In genomic region chr16:4886151-4886550, GRCh38 we compare ENCODE assay signal across 23 cellular contexts. TPM values are rescaled to one million over a fixed set of nuclear protein-coding genes. Genes with fewer than 3 reads are reported as not detected.
A peak's percentile ranks its signal among the peaks of the same experiment; 100 is the strongest.
DNase-seq lines count a peak whose midpoint lies in the region; ATAC-seq and TF ChIP-seq lines count a peak whose summit lies in the region.
"Had no signal": no experiment of that assay in that cellular context is flagged by ENCODE, and none has a peak within 500 bp of the region (broad histone marks: within the 10 kb centered on the region; RNA-seq: fewer than 3 reads in every experiment).

No MANE protein-coding gene starts in this region.

- intact Hi-C loops in activated naive CD4-positive, alpha-beta T cell treated with anti-CD3 and anti-CD28 coated beads for 36 hours (cut with micrococcal nuclease): no loop called here
- intact Hi-C loops in CD14-positive monocyte (cut with micrococcal nuclease): no loop called here

- no peaks in the 10 kb centered on the region for H3K4me1 Mint-ChIP-seq in activated naive CD4-positive, alpha-beta T cell treated with anti-CD3 and anti-CD28 coated beads for 36 hours (ENCODE audit: low read depth)
- peaks cover 3% of the 10 kb centered on the region for H3K4me1 Mint-ChIP-seq in activated T-helper 17 cell treated with anti-CD3 and anti-CD28 coated beads, Interleukin-2, amount 50 U/mL, for 72 hours
- H3K4me1 Mint-ChIP-seq in type B pancreatic cell (ENCODE audit: unreplicated experiment): peaks cover 20% of the 10 kb centered on the region
- H3K4me1 Mint-ChIP-seq in CD14-positive monocyte: no peaks in the 10 kb centered on the region

- no peaks in the 10 kb centered on the region for H3K9me3 Mint-ChIP-seq in activated naive CD4-positive, alpha-beta T cell treated with anti-CD3 and anti-CD28 coated beads, Interleukin-2, amount 50 U/mL, for 72 hours
- H3K9me3 Mint-ChIP-seq in activated naive CD4-positive, alpha-beta T cell treated with anti-CD3 and anti-CD28 coated beads for 36 hours: no peaks in the 10 kb centered on the region
- no peaks in the 10 kb centered on the region for H3K9me3 Mint-ChIP-seq in activated T-helper 17 cell treated with anti-CD3 and anti-CD28 coated beads, Interleukin-2, amount 50 U/mL, for 72 hours
- H3K9me3 Mint-ChIP-seq in type B pancreatic cell (no peaks in the 10 kb centered on the region), CD14-positive monocyte (peaks cover 0 to 6% (median 0%) of the 10 kb centered on the region in 7 donors)

- H3K27me3 Mint-ChIP-seq in activated naive CD4-positive, alpha-beta T cell treated with anti-CD3 and anti-CD28 coated beads for 36 hours (ENCODE audit: low read depth): no peaks in the 10 kb centered on the region
- no peaks in the 10 kb centered on the region for H3K27me3 Mint-ChIP-seq in activated T-helper 17 cell treated with anti-CD3 and anti-CD28 coated beads, Interleukin-2, amount 50 U/mL, for 72 hours
- H3K27me3 Mint-ChIP-seq in type B pancreatic cell (no peaks in the 10 kb centered on the region), CD14-positive monocyte (ENCODE audit: low read depth in 3 of 3) (peaks cover 0 to 2% (median 0%) of the 10 kb centered on the region in 3 donors)
- H3K27me3 Mint-ChIP-seq: CD8-positive, alpha-beta memory T cell had no signal

- no peak for TF ChIP-seq CTCF in type B pancreatic cell (conservative IDR thresholded peaks at IDR 0.05)
- no peak for TF ChIP-seq CTCF in CD14-positive monocyte (IDR thresholded peaks at IDR 0.05)

- no peak for TF ChIP-seq POLR2A in erythroblast (IDR thresholded peaks at IDR 0.05; ENCODE audit: low read length)

- CTCF ChIA-PET in activated naive CD4-positive, alpha-beta T cell treated with anti-CD3 and anti-CD28 coated beads for 36 hours (lab: Charles Lee): no interaction called here

- DNase-seq in activated naive CD4-positive, alpha-beta T cell treated with anti-CD3 and anti-CD28 coated beads, Interleukin-2, amount 50 U/mL, for 72 hours (ENCODE audit: low spot score in 2 of 2): no peak
- no peak for DNase-seq in activated naive CD4-positive, alpha-beta T cell treated with anti-CD3 and anti-CD28 coated beads for 36 hours
- DNase-seq in erythroblast (lab: John Stamatoyannopoulos, UW) (peak; percentile 63 to 84), type B pancreatic cell (ENCODE audit: extremely low spot score, unreplicated experiment) (no peak), CD14-positive monocyte (ENCODE audit: low spot score) (no peak)
- DNase-seq: AML-193; C1 segment of cervical spinal cord; CD8-positive, alpha-beta memory T cell; EL; GF-D8; H7; MM.1S; NCI-H1048; NCI-H1436; NCI-H187 treated with DMSO at 0.1 percent for 48 hours; NCI-H2227 treated with DMSO at 0.1 percent for 48 hours; NCI-H510A treated with DMSO at 0.1 percent for 48 hours; NCI-H748 treated with DMSO at 0.1 percent for 48 hours; SIG-M5; SK-N-SH had no signal

- no peak for ATAC-seq in activated naive CD4-positive, alpha-beta T cell treated with anti-CD3 and anti-CD28 coated beads, Interleukin-2, amount 50 U/mL, for 72 hours
- ATAC-seq in activated T-helper 17 cell treated with anti-CD3 and anti-CD28 coated beads, Interleukin-2, amount 50 U/mL, for 72 hours (replicated peaks): no peak
- ATAC-seq in HG03354 (IDR thresholded peaks at IDR 0.05; ENCODE audit: poor library complexity, severe bottlenecking, unreplicated experiment) (no peak), GM18517 (IDR thresholded peaks at IDR 0.05; ENCODE audit: unreplicated experiment) (no peak)

- H3K27ac Mint-ChIP-seq in activated naive CD4-positive, alpha-beta T cell treated with anti-CD3 and anti-CD28 coated beads, Interleukin-2, amount 50 U/mL, for 72 hours: peak overlapping the region; percentile 4 to 81
- no peak overlapping the region for H3K27ac Mint-ChIP-seq in activated naive CD4-positive, alpha-beta T cell treated with anti-CD3 and anti-CD28 coated beads for 36 hours
- peak overlapping the region; percentile 51 for H3K27ac Mint-ChIP-seq in activated T-helper 17 cell treated with anti-CD3 and anti-CD28 coated beads, Interleukin-2, amount 50 U/mL, for 72 hours
- H3K27ac Mint-ChIP-seq in type B pancreatic cell: peak overlapping the region; percentile 65
- no peak overlapping the region for H3K27ac Mint-ChIP-seq in CD14-positive monocyte

- H3K4me3 Mint-ChIP-seq in activated naive CD4-positive, alpha-beta T cell treated with anti-CD3 and anti-CD28 coated beads for 36 hours: no peak overlapping the region
- no peak overlapping the region for H3K4me3 Mint-ChIP-seq in activated T-helper 17 cell treated with anti-CD3 and anti-CD28 coated beads, Interleukin-2, amount 50 U/mL, for 72 hours
- no peak overlapping the region for H3K4me3 Mint-ChIP-seq in type B pancreatic cell
- H3K4me3 Mint-ChIP-seq in CD14-positive monocyte: no peak overlapping the region
- H3K4me3 Mint-ChIP-seq: CD8-positive, alpha-beta memory T cell had no signal

- H3K36me3 Mint-ChIP-seq in activated naive CD4-positive, alpha-beta T cell treated with anti-CD3 and anti-CD28 coated beads, Interleukin-2, amount 50 U/mL, for 72 hours: peaks cover 4 to 10% of the 10 kb centered on the region in 2 donors
- H3K36me3 Mint-ChIP-seq in activated naive CD4-positive, alpha-beta T cell treated with anti-CD3 and anti-CD28 coated beads for 36 hours (ENCODE audit: low read depth): peaks cover 26% of the 10 kb centered on the region
- peaks cover 51% of the 10 kb centered on the region for H3K36me3 Mint-ChIP-seq in activated T-helper 17 cell treated with anti-CD3 and anti-CD28 coated beads, Interleukin-2, amount 50 U/mL, for 72 hours (ENCODE audit: low read depth)
- H3K36me3 Mint-ChIP-seq in type B pancreatic cell (peaks cover 43% of the 10 kb centered on the region), CD14-positive monocyte (peaks cover 61 to 67% of the 10 kb centered on the region in 2 donors)

RNA-seq across cellular contexts. Expression of gene UBN1, which starts 38.9 kb away (rescaled TPM):
- total RNA-seq in activated naive CD4-positive, alpha-beta T cell treated with anti-CD3 and anti-CD28 coated beads, Interleukin-2, amount 50 U/mL, for 72 hours: 10 to 100 TPM; 23.7 to 42.0 TPM
- 10 to 100 TPM; 26.7 to 28.1 TPM for total RNA-seq in activated naive CD4-positive, alpha-beta T cell treated with anti-CD3 and anti-CD28 coated beads for 36 hours
- total RNA-seq in activated T-helper 17 cell treated with anti-CD3 and anti-CD28 coated beads, Interleukin-2, amount 50 U/mL, for 72 hours: 10 to 100 TPM; 23.1 to 38.3 TPM
- total RNA-seq in type B pancreatic cell (ENCODE audit: low replicate concordance): 39.4 and 41.4 TPM in 2 replicates
- 1 to 10 TPM; 5.3 to 7.3 TPM for polyA plus RNA-seq in CD14-positive monocyte

RNA-seq across cellular contexts. Expression of gene GLYR1, which starts 39.1 kb away (rescaled TPM):
- total RNA-seq in activated naive CD4-positive, alpha-beta T cell treated with anti-CD3 and anti-CD28 coated beads, Interleukin-2, amount 50 U/mL, for 72 hours: 10 to 100 TPM; 70.3 to 80.9 TPM
- 10 to 100 TPM; 62.2 to 65.0 TPM for total RNA-seq in activated naive CD4-positive, alpha-beta T cell treated with anti-CD3 and anti-CD28 coated beads for 36 hours
- total RNA-seq in activated T-helper 17 cell treated with anti-CD3 and anti-CD28 coated beads, Interleukin-2, amount 50 U/mL, for 72 hours: 10 to 100 TPM; 57.8 to 97.2 TPM
- 120 and 126 TPM in 2 replicates for total RNA-seq in type B pancreatic cell (ENCODE audit: low replicate concordance)
- 10 to 100 TPM; 34.2 to 41.9 TPM for polyA plus RNA-seq in CD14-positive monocyte

RNA-seq across cellular contexts. Expression of gene PPL, which starts 50.8 kb away (rescaled TPM):
- not detected for total RNA-seq in activated naive CD4-positive, alpha-beta T cell treated with anti-CD3 and anti-CD28 coated beads, Interleukin-2, amount 50 U/mL, for 72 hours
- under 1 TPM in 1 of 2 experiments, not detected in 1; 0.07 TPM for total RNA-seq in activated naive CD4-positive, alpha-beta T cell treated with anti-CD3 and anti-CD28 coated beads for 36 hours
- total RNA-seq in activated T-helper 17 cell treated with anti-CD3 and anti-CD28 coated beads, Interleukin-2, amount 50 U/mL, for 72 hours: not detected
- 142 and 428 TPM in 2 replicates for total RNA-seq in type B pancreatic cell (ENCODE audit: low replicate concordance)
- under 1 TPM in 1 of 2 donors, not detected in 1; 0.02 TPM for polyA plus RNA-seq in CD14-positive monocyte
- total RNA-seq: CD8-positive, alpha-beta memory T cell had no signal

Comparison
In these comparisons a context has a peak if more than half of its experiments do, and no peak if none do; other contexts are left out.
1. H3K27ac Mint-ChIP-seq: peak in activated naive CD4-positive, alpha-beta T cell treated with anti-CD3 and anti-CD28 coated beads, Interleukin-2, amount 50 U/mL, for 72 hours (2 of 2), activated T-helper 17 cell treated with anti-CD3 and anti-CD28 coated beads, Interleukin-2, amount 50 U/mL, for 72 hours (single experiment) and type B pancreatic cell (single experiment); none in activated naive CD4-positive, alpha-beta T cell treated with anti-CD3 and anti-CD28 coated beads for 36 hours (single experiment) and CD14-positive monocyte (0 of 7).
2. DNase-seq: peak in erythroblast (2 of 2); none in activated naive CD4-positive, alpha-beta T cell treated with anti-CD3 and anti-CD28 coated beads, Interleukin-2, amount 50 U/mL, for 72 hours (0 of 2), activated naive CD4-positive, alpha-beta T cell treated with anti-CD3 and anti-CD28 coated beads for 36 hours (single experiment), type B pancreatic cell (single experiment) and CD14-positive monocyte (single experiment).
3. RNA of gene PPL, which starts 50.8 kb away (total RNA-seq): 142 to 428 TPM in type B pancreatic cell; not detected in activated T-helper 17 cell treated with anti-CD3 and anti-CD28 coated beads, Interleukin-2, amount 50 U/mL, for 72 hours, 0.07 TPM in activated naive CD4-positive, alpha-beta T cell treated with anti-CD3 and anti-CD28 coated beads for 36 hours and not detected in activated naive CD4-positive, alpha-beta T cell treated with anti-CD3 and anti-CD28 coated beads, Interleukin-2, amount 50 U/mL, for 72 hours; every median in the first group is over 100 times any median in the second.